In genomic region chr7:143401265-143401664, GRCh38 we compare ENCODE assay signal across 18 cellular contexts. TPM values are rescaled to one million over a fixed set of nuclear protein-coding genes. Genes with fewer than 3 reads are reported as not detected.
A peak's percentile ranks its signal among the peaks of the same experiment; 100 is the strongest.
DNase-seq lines count a peak whose midpoint lies in the region; ATAC-seq and TF ChIP-seq lines count a peak whose summit lies in the region.
"Had no signal": no experiment of that assay in that cellular context is flagged by ENCODE, and none has a peak within 500 bp of the region (broad histone marks: within the 10 kb centered on the region; RNA-seq: fewer than 3 reads in every experiment).

No MANE protein-coding gene starts in this region.

- peaks cover 35% of the 10 kb centered on the region for H3K4me1 Mint-ChIP-seq in activated naive CD8-positive, alpha-beta T cell (ENCODE audit: low read depth)
- H3K4me1 Mint-ChIP-seq in activated naive CD8-positive, alpha-beta T cell treated with anti-CD3 and anti-CD28 coated beads, Interleukin-2, amount 50 U/mL, for 24 hours, result peaks cover 11% of the 10 kb centered on the region
- H3K4me1 Mint-ChIP-seq in CD4-positive, alpha-beta T cell (ENCODE audit: low read depth), result peaks cover 42% of the 10 kb centered on the region
- H3K4me1 Mint-ChIP-seq in naive thymus-derived CD4-positive, alpha-beta T cell, result peaks cover 0 to 52% (median 41%) of the 10 kb centered on the region in 7 donors
- peaks cover 16% of the 10 kb centered on the region for H3K4me1 Mint-ChIP-seq in progenitor cell of endocrine pancreas (ENCODE audit: low read depth)

- peaks cover 3 to 19% of the 10 kb centered on the region in 2 donors for H3K4me1 ChIP-seq in naive thymus-derived CD4-positive, alpha-beta T cell (ENCODE audit: control insufficient read depth in 2 of 2, insufficient read depth in 2 of 2, low read length in 2 of 2)
- H3K4me1 ChIP-seq in spleen, result peaks cover 0 to 10% (median under 1%) of the 10 kb centered on the region in 6 donors
- H3K4me1 ChIP-seq: BLaER1 had no signal

- H3K9me3 Mint-ChIP-seq in activated naive CD8-positive, alpha-beta T cell (ENCODE audit: low read depth), result no peaks in the 10 kb centered on the region
- H3K9me3 Mint-ChIP-seq in activated naive CD8-positive, alpha-beta T cell treated with anti-CD3 and anti-CD28 coated beads, Interleukin-2, amount 50 U/mL, for 24 hours, result no peaks in the 10 kb centered on the region
- H3K9me3 Mint-ChIP-seq in CD4-positive, alpha-beta T cell, result no peaks in the 10 kb centered on the region
- H3K9me3 Mint-ChIP-seq in naive thymus-derived CD4-positive, alpha-beta T cell, result no peaks in the 10 kb centered on the region
- H3K9me3 Mint-ChIP-seq in progenitor cell of endocrine pancreas (ENCODE audit: low read depth), result no peaks in the 10 kb centered on the region
- H3K9me3 Mint-ChIP-seq: CD4-positive, CD25-positive, alpha-beta regulatory T cell; GM23338; HFFc6; IgD-negative memory B cell had no signal

- intact Hi-C loops in CD4-positive, alpha-beta T cell (cut with DNase I, micrococcal nuclease), result no loop called here
- intact Hi-C loops in naive thymus-derived CD4-positive, alpha-beta T cell (cut with micrococcal nuclease), result no loop called here
- intact Hi-C loops in spleen (cut with DNase I; ENCODE audit: low total_unique reads), result loop anchor here (10.0 kb wide), 1 partner anchor 86 kb away; the partner anchor contains the start of gene CLCN1

- no peak overlapping the region for H3K4me3 Mint-ChIP-seq in activated naive CD8-positive, alpha-beta T cell
- H3K4me3 Mint-ChIP-seq in activated naive CD8-positive, alpha-beta T cell treated with anti-CD3 and anti-CD28 coated beads, Interleukin-2, amount 50 U/mL, for 24 hours, result no peak overlapping the region
- H3K4me3 Mint-ChIP-seq in CD4-positive, alpha-beta T cell, result no peak overlapping the region
- no peak overlapping the region for H3K4me3 Mint-ChIP-seq in naive thymus-derived CD4-positive, alpha-beta T cell
- H3K4me3 Mint-ChIP-seq in progenitor cell of endocrine pancreas (ENCODE audit: low read depth), result no peak overlapping the region
- H3K4me3 Mint-ChIP-seq: CD4-positive, CD25-positive, alpha-beta regulatory T cell; GM23338; HFFc6 had no signal

- no peak for TF ChIP-seq POLR2A in spleen (IDR thresholded peaks at IDR 0.05)

- CTCF ChIA-PET in CD4-positive, alpha-beta T cell (lab: Charles Lee), result interaction anchor here (1.5 kb wide), 1 partner anchor 21 kb away, joined by 5 read pairs; no protein-coding TSS in a partner anchor
- CTCF ChIA-PET in naive thymus-derived CD4-positive, alpha-beta T cell (lab: Charles Lee), result interaction anchor here (2.4 kb wide), 1 partner anchor 22 kb away, joined by 13 read pairs; no protein-coding TSS in a partner anchor

- WGBS in spleen, 5 donors, result 89 to 93% (median 91%) methylated on average over 11 to 12 of the region's 12 CpGs

- peak overlapping the region; percentile 46 for H3K27ac Mint-ChIP-seq in activated naive CD8-positive, alpha-beta T cell
- no peak overlapping the region for H3K27ac Mint-ChIP-seq in activated naive CD8-positive, alpha-beta T cell treated with anti-CD3 and anti-CD28 coated beads, Interleukin-2, amount 50 U/mL, for 24 hours
- peak overlapping the region; percentile 75 for H3K27ac Mint-ChIP-seq in CD4-positive, alpha-beta T cell
- peak overlapping the region in 6 of 9 donors; percentile 41 to 82 (median 63) for H3K27ac Mint-ChIP-seq in naive thymus-derived CD4-positive, alpha-beta T cell
- no peak overlapping the region for H3K27ac Mint-ChIP-seq in progenitor cell of endocrine pancreas
- H3K27ac Mint-ChIP-seq: GM23338, HFFc6 had no signal

- POLR2A ChIA-PET in CD4-positive, alpha-beta T cell (lab: Charles Lee), result interaction anchor here (1.0 to 2.7 kb wide), 3 partner anchors 8 to 17 kb away, joined by 3 to 10 read pairs (median 3); no protein-coding TSS in a partner anchor
- POLR2A ChIA-PET in naive thymus-derived CD4-positive, alpha-beta T cell (lab: Charles Lee), result interaction anchor here (0.5 to 11.4 kb wide), 5 partner anchors 8 to 139 kb away, joined by 3 to 223 read pairs (median 3); partner anchors contain the start of gene ZYX

- peaks cover 0 to 67% (median 7%) of the 10 kb centered on the region in 3 experiments for H3K36me3 ChIP-seq in naive thymus-derived CD4-positive, alpha-beta T cell (ENCODE audit: control insufficient read depth in 2 of 3, insufficient read depth in 3 of 3, low read length in 3 of 3)
- H3K36me3 ChIP-seq in spleen, result peaks cover 0 to 5% (median 0%) of the 10 kb centered on the region in 6 donors
- H3K36me3 ChIP-seq: BLaER1 had no signal

- H3K36me3 Mint-ChIP-seq in activated naive CD8-positive, alpha-beta T cell, result no peaks in the 10 kb centered on the region
- H3K36me3 Mint-ChIP-seq in activated naive CD8-positive, alpha-beta T cell treated with anti-CD3 and anti-CD28 coated beads, Interleukin-2, amount 50 U/mL, for 24 hours (ENCODE audit: low read depth), result no peaks in the 10 kb centered on the region
- H3K36me3 Mint-ChIP-seq in CD4-positive, alpha-beta T cell (ENCODE audit: low read depth), result peaks cover 80% of the 10 kb centered on the region
- peaks cover 0 to 39% (median 8%) of the 10 kb centered on the region in 5 donors for H3K36me3 Mint-ChIP-seq in naive thymus-derived CD4-positive, alpha-beta T cell
- H3K36me3 Mint-ChIP-seq in progenitor cell of endocrine pancreas (ENCODE audit: insufficient read depth), result peaks cover 12% of the 10 kb centered on the region
- H3K36me3 Mint-ChIP-seq: IgD-negative memory B cell had no signal

- H3K9me3 ChIP-seq in CD4-positive, alpha-beta T cell (ENCODE audit: control insufficient read depth, low read length), result no peaks in the 10 kb centered on the region
- H3K9me3 ChIP-seq in naive thymus-derived CD4-positive, alpha-beta T cell (ENCODE audit: control insufficient read depth in 2 of 3, low read length in 3 of 3), result no peaks in the 10 kb centered on the region
- H3K9me3 ChIP-seq in spleen, result no peaks in the 10 kb centered on the region
- H3K9me3 ChIP-seq: BLaER1 had no signal

- H3K4me3 ChIP-seq in naive thymus-derived CD4-positive, alpha-beta T cell (ENCODE audit: low read length), result no peak overlapping the region
- H3K4me3 ChIP-seq in spleen, result no peak overlapping the region
- H3K4me3 ChIP-seq: BLaER1, GM23338 had no signal

- no peak for ATAC-seq in activated naive CD8-positive, alpha-beta T cell treated with anti-CD3 and anti-CD28 coated beads, Interleukin-2, amount 50 U/mL, for 24 hours
- no peak for ATAC-seq in CD4-positive, alpha-beta T cell (ENCODE audit: poor library complexity)
- ATAC-seq in naive thymus-derived CD4-positive, alpha-beta T cell, result no peak
- ATAC-seq: GM23338 had no signal

- no peaks in the 10 kb centered on the region for H3K27me3 Mint-ChIP-seq in activated naive CD8-positive, alpha-beta T cell
- no peaks in the 10 kb centered on the region for H3K27me3 Mint-ChIP-seq in activated naive CD8-positive, alpha-beta T cell treated with anti-CD3 and anti-CD28 coated beads, Interleukin-2, amount 50 U/mL, for 24 hours
- H3K27me3 Mint-ChIP-seq in CD4-positive, alpha-beta T cell, result no peaks in the 10 kb centered on the region
- H3K27me3 Mint-ChIP-seq in naive thymus-derived CD4-positive, alpha-beta T cell, result peaks cover 0 to 7% (median 0%) of the 10 kb centered on the region in 5 donors
- no peaks in the 10 kb centered on the region for H3K27me3 Mint-ChIP-seq in progenitor cell of endocrine pancreas
- H3K27me3 Mint-ChIP-seq: IgD-negative memory B cell had no signal

- DNase-seq in activated naive CD8-positive, alpha-beta T cell treated with anti-CD3 and anti-CD28 coated beads, Interleukin-2, amount 50 U/mL, for 24 hours, result no peak
- no peak for DNase-seq in CD4-positive, alpha-beta T cell
- no peak for DNase-seq in naive thymus-derived CD4-positive, alpha-beta T cell
- DNase-seq in spleen (peak; percentile 59), progenitor cell of endocrine pancreas (ENCODE audit: low spot score, unreplicated experiment) (no peak), GOT3 (lab: John Stamatoyannopoulos, UW) (no peak)
- DNase-seq: 8988T; AML-193; CD4-positive, CD25-positive, alpha-beta regulatory T cell; DMS79; HCEC 1CT; HFFc6 had no signal

- no peak for TF ChIP-seq CTCF in CD4-positive, alpha-beta T cell (IDR thresholded peaks at IDR 0.05)
- TF ChIP-seq CTCF in spleen (IDR thresholded peaks at IDR 0.05 in 8 of 11, conservative IDR thresholded peaks at IDR 0.05 in 3 of 11) (no peak), progenitor cell of endocrine pancreas (IDR thresholded peaks at IDR 0.05; ENCODE audit: unreplicated experiment) (no peak)

- no peak overlapping the region for H3K27ac ChIP-seq in CD4-positive, alpha-beta T cell (ENCODE audit: low read depth, low read length)
- peak overlapping the region; percentile 3 for H3K27ac ChIP-seq in naive thymus-derived CD4-positive, alpha-beta T cell (ENCODE audit: low read depth, low read length)
- H3K27ac ChIP-seq in spleen, result no peak overlapping the region
- H3K27ac ChIP-seq: BLaER1 had no signal

- no peaks in the 10 kb centered on the region for H3K27me3 ChIP-seq in CD4-positive, alpha-beta T cell (ENCODE audit: control insufficient read depth, insufficient read depth, low read length)
- no peaks in the 10 kb centered on the region for H3K27me3 ChIP-seq in naive thymus-derived CD4-positive, alpha-beta T cell (ENCODE audit: control insufficient read depth in 2 of 2, insufficient read depth in 2 of 2, low read length in 2 of 2)
- no peaks in the 10 kb centered on the region for H3K27me3 ChIP-seq in spleen (replicated peaks in 1 of 7)
- H3K27me3 ChIP-seq: BLaER1 had no signal

RNA-seq across cellular contexts. Expression of gene EPHA1, which starts 7.4 kb away (rescaled TPM):
- 10 to 100 TPM; 16.0 to 19.0 TPM for total RNA-seq in CD4-positive, alpha-beta T cell
- 10 to 100 TPM in 4 of 5 experiments, 1 to 10 TPM in 1; 4.1 to 63.1 (median 33.6) TPM for total RNA-seq in naive thymus-derived CD4-positive, alpha-beta T cell
- 10 to 100 TPM; 10.9 to 41.4 TPM for polyA plus RNA-seq in naive thymus-derived CD4-positive, alpha-beta T cell
- total RNA-seq in spleen (1 to 10 TPM; 1.3 to 4.5 (median 3.8) TPM), progenitor cell of endocrine pancreas (54.4 and 56.3 TPM in 2 replicates)
- polyA plus RNA-seq in spleen, result 1 to 10 TPM in 2 of 3 donors, under 1 TPM in 1; 0.80 to 1.5 (median 1.1) TPM
- total RNA-seq: G401, HFFc6 had no signal

RNA-seq across cellular contexts. Expression of gene ZYX, which starts 20.1 kb away (rescaled TPM):
- 100 to 1,000 TPM; 132 to 146 TPM for total RNA-seq in CD4-positive, alpha-beta T cell
- total RNA-seq in naive thymus-derived CD4-positive, alpha-beta T cell, result 100 to 1,000 TPM; 110 to 264 (median 124) TPM
- polyA plus RNA-seq in naive thymus-derived CD4-positive, alpha-beta T cell, result 100 to 1,000 TPM in 1 of 2 donors, 10 to 100 TPM in 1; 54.2 to 101 TPM
- 100 to 1,000 TPM; 104 to 439 (median 211) TPM for total RNA-seq in spleen
- polyA plus RNA-seq in spleen, result 10 to 100 TPM; 50.3 to 95.6 (median 53.6) TPM
- total RNA-seq in progenitor cell of endocrine pancreas, result 65.4 and 69.0 TPM in 2 replicates

RNA-seq across cellular contexts. Expression of gene FAM131B, which starts 38.8 kb away (rescaled TPM):
- total RNA-seq in CD4-positive, alpha-beta T cell, result under 1 TPM in 1 of 2 experiments, not detected in 1; 0.14 TPM
- 1 to 10 TPM in 1 of 5 experiments, under 1 TPM in 2, not detected in 2; 0.19 to 1.4 (median 0.53) TPM for total RNA-seq in naive thymus-derived CD4-positive, alpha-beta T cell
- not detected for polyA plus RNA-seq in naive thymus-derived CD4-positive, alpha-beta T cell
- total RNA-seq in spleen (1 to 10 TPM in 1 of 7 donors, under 1 TPM in 6; 0.20 to 1.4 (median 0.74) TPM), progenitor cell of endocrine pancreas (2.3 and 3.7 TPM in 2 replicates)
- under 1 TPM; 0.04 to 0.10 (median 0.09) TPM for polyA plus RNA-seq in spleen

RNA-seq across cellular contexts. Expression of gene TAS2R60, which starts 42.0 kb away (rescaled TPM):
- under 1 TPM; 0.47 to 0.61 TPM for total RNA-seq in CD4-positive, alpha-beta T cell
- total RNA-seq in naive thymus-derived CD4-positive, alpha-beta T cell, result 1 to 10 TPM in 4 of 5 experiments, not detected in 1; 1.4 to 2.5 (median 1.8) TPM
- under 1 TPM in 1 of 2 donors, not detected in 1; 0.33 TPM for polyA plus RNA-seq in naive thymus-derived CD4-positive, alpha-beta T cell
- 1 to 10 TPM in 2 of 7 donors, under 1 TPM in 3, not detected in 2; 0.30 to 2.2 (median 0.85) TPM for total RNA-seq in spleen
- not detected for polyA plus RNA-seq in spleen
- not detected in 2 replicates for total RNA-seq in progenitor cell of endocrine pancreas
- total RNA-seq: G401, HFFc6, HT1080 had no signal
- polyA plus RNA-seq: IgD-negative memory B cell had no signal

Comparison
In these comparisons a context has a peak if more than half of its experiments do, and no peak if none do; other contexts are left out.
1. H3K27ac Mint-ChIP-seq: peak in activated naive CD8-positive, alpha-beta T cell (single experiment), CD4-positive, alpha-beta T cell (single experiment) and naive thymus-derived CD4-positive, alpha-beta T cell (6 of 9); none in activated naive CD8-positive, alpha-beta T cell treated with anti-CD3 and anti-CD28 coated beads, Interleukin-2, amount 50 U/mL, for 24 hours (single experiment) and progenitor cell of endocrine pancreas (single experiment).